ENCODE assay signal across 27 cellular contexts in the genomic region with DNA sequence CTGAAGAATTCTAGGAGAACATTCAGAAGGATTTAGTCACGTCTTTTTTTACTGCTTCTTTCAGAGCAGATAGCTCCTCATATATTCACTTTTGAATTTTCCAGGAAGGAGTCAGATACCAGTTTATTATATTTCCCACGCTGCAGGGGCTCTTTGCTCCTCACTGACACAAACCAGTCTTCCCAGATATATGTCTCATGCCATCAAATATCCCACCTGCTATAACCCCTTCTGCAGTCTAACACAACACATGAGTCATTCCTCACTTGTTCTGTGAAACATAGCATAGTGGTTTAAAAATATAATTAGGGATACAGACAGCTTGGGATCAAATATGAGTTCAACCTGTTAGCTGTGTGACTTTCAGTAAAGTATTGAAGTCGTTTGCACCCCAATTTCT.
DNase-seq lines count a peak whose midpoint lies in the region; ATAC-seq, FAIRE-seq and TF ChIP-seq lines count a peak whose summit lies in the region.
"Had no signal": no experiment of that assay in that cellular context is flagged by ENCODE, and none has a peak within 500 bp of the region (broad histone marks: within the 10 kb centered on the region; RNA-seq: fewer than 3 reads in every experiment).

No MANE protein-coding gene starts in this region.

- no peak for ATAC-seq in HG02798 (IDR thresholded peaks at IDR 0.05; ENCODE audit: poor library complexity, unreplicated experiment)
- ATAC-seq: GM12878, HCT116, K562, T-helper 17 cell had no signal

- H3K36me3 ChIP-seq in prostate gland = no peaks in the 10 kb centered on the region

- no peak for TF ChIP-seq CTCF in HFFc6 (IDR thresholded peaks at IDR 0.05)
- no peak for TF ChIP-seq CTCF in prostate gland (IDR thresholded peaks at IDR 0.05)

- no peaks in the 10 kb centered on the region for H3K4me1 ChIP-seq in prostate gland (replicated peaks)

- peaks cover 17% of the 10 kb centered on the region for H3K4me1 Mint-ChIP-seq in HFFc6 (ENCODE audit: low read depth)
- H3K4me1 Mint-ChIP-seq: T-helper 17 cell had no signal

- WGBS in prostate gland = 42% methylated on average over 3 of the region's 3 CpGs

- no peak for TF ChIP-seq POLR2A in prostate gland (IDR thresholded peaks at IDR 0.05)

- no peak overlapping the region for H3K4me3 Mint-ChIP-seq in HFFc6
- H3K4me3 Mint-ChIP-seq: CD8-positive, alpha-beta memory T cell; T-helper 17 cell had no signal

- no peaks in the 10 kb centered on the region for H3K9me3 ChIP-seq in prostate gland

- H3K27me3 ChIP-seq in prostate gland (replicated peaks; ENCODE audit: insufficient read depth) = no peaks in the 10 kb centered on the region

- H3K4me3 ChIP-seq in prostate gland = no peak overlapping the region
- H3K4me3 ChIP-seq: GM12878, K562 had no signal

- intact Hi-C loops in prostate gland (cut with DNase I) = no loop called here

- H3K27me3 Mint-ChIP-seq in HFFc6 (ENCODE audit: insufficient read depth) = no peaks in the 10 kb centered on the region; the same call in 1 of the 2 replicates

- DNase-seq in DMS53 (lab: John Stamatoyannopoulos, UW) (peak; percentile 53), HFFc6 (peak; percentile 0), amniotic epithelial cell (ENCODE audit: low read depth) (peak; percentile 52), iris pigment epithelial cell (ENCODE audit: low read depth) (peak; percentile 19), RCC 7860 (ENCODE audit: low spot score) (no peak), prostate gland (ENCODE audit: low spot score) (no peak), epidermal melanocyte (ENCODE audit: insufficient read length, low spot score) (no peak)
- DNase-seq: Calu3; CD8-positive, alpha-beta memory T cell; DMS153; GOT3; NCI-H1092; NCI-H1436; NCI-H187 treated with DMSO at 0.1 percent for 48 hours; NCI-H2107; NCI-H2227 treated with DMSO at 0.1 percent for 48 hours; NCI-H510A; NCI-H748 treated with DMSO at 0.1 percent for 48 hours; NK-92 treated with Interleukin-12 subunit alpha and Interleukin-12 subunit beta, amount 100 ng/mL, for 24 hours; Right ventricle myocardium superior; T-helper 17 cell had no signal

- FAIRE-seq in RCC 7860 (lab: Jason Lieb, UNC) = no peak
- FAIRE-seq: A204.1, GM12878, K562 had no signal

- no peaks in the 10 kb centered on the region for H3K36me3 Mint-ChIP-seq in HFFc6 (ENCODE audit: low read depth)
- H3K36me3 Mint-ChIP-seq: CD8-positive, alpha-beta memory T cell had no signal

- no peaks in the 10 kb centered on the region for H3K9me3 Mint-ChIP-seq in HFFc6

- no peak overlapping the region for H3K27ac ChIP-seq in prostate gland
- H3K27ac ChIP-seq: C4-2B had no signal

- H3K27ac Mint-ChIP-seq in HFFc6 = no peak overlapping the region
- H3K27ac Mint-ChIP-seq: CD8-positive, alpha-beta memory T cell; T-helper 17 cell had no signal

Comparison
In these comparisons a context has a peak if more than half of its experiments do, and no peak if none do; other contexts are left out.
1. DNase-seq: peak in DMS53 (single experiment), HFFc6 (single experiment), amniotic epithelial cell (single experiment) and iris pigment epithelial cell (single experiment); none in RCC 7860 (single experiment), prostate gland (single experiment) and epidermal melanocyte (single experiment).